Comparison of ENCODE assay signal across 16 cellular contexts in the genomic region with DNA sequence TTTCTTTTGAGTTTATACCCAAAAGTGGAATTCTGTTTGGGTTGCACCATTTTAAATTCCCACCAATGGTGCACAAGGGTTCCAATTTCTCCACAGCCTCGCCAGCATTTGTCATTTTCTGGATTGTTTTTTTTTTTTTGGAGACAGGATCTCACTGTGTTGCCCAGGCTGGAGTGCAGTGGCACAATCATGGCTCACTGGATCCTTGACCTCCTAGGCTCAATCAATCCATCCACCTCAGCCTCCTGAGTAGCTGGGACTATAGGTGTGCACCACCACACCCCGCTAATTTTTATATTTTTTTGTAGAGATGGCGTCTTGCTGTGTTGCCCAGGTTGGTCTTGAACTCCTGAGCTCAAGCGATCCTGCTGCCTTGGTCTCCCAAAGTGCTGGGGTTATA. TPM values are rescaled to one million over a fixed set of nuclear protein-coding genes. Genes with fewer than 3 reads are reported as not detected.
DNase-seq lines count a peak whose midpoint lies in the region; ATAC-seq, FAIRE-seq and TF ChIP-seq lines count a peak whose summit lies in the region.
"Had no signal": no experiment of that assay in that cellular context is flagged by ENCODE, and none has a peak within 500 bp of the region (broad histone marks: within the 10 kb centered on the region; RNA-seq: fewer than 3 reads in every experiment).

No MANE protein-coding gene starts in this region.

- in situ Hi-C loops in K562 (cut with MboI): no loop called here
- in situ Hi-C loops in gastrocnemius medialis (cut with MboI; ENCODE audit: low sequenced_read_pairs in 4 of 4): loop anchor here in 1 of 4 donors (10.0 kb wide), 1 partner anchor 91 kb away; no protein-coding TSS in a partner anchor

- FAIRE-seq in K562 (lab: Jason Lieb, UNC): no peak
- FAIRE-seq in frontal cortex (lab: Jason Lieb, UNC): no peak
- FAIRE-seq: D721Med, HTR-8/SVneo had no signal

- ATAC-seq in K562: no peak
- no peak for ATAC-seq in gastrocnemius medialis
- ATAC-seq: GM23338 had no signal

- H3K36me3 ChIP-seq in BLaER1 treated with 17β-estradiol and CSF1 and Interleukin-3, amounts not matched to agents 10 nM and 100 nM: peaks cover 0 to 25% (median 13%) of the 10 kb centered on the region in 11 experiments; a peak in 13 of 22 replicates
- H3K36me3 ChIP-seq in Karpas-422 (ENCODE audit: insufficient read depth, low read length) (peaks cover 7% of the 10 kb centered on the region; the same call in 1 of the 2 replicates), K562 (ENCODE audit: control insufficient read depth, insufficient read depth, low read length) (peaks cover 14% of the 10 kb centered on the region; the same call in 2 of the 3 replicates), gastrocnemius medialis (no peaks in the 10 kb centered on the region)
- H3K36me3 ChIP-seq in effector memory CD4-positive, alpha-beta T cell (ENCODE audit: control insufficient read depth, insufficient read depth, low read length): peaks cover 6% of the 10 kb centered on the region

- peaks cover 69 to 100% (median 94%) of the 10 kb centered on the region in 11 experiments; a peak in 21 of 22 replicates for H4K20me1 ChIP-seq in BLaER1 treated with 17β-estradiol and CSF1 and Interleukin-3, amounts not matched to agents 10 nM and 100 nM
- H4K20me1 ChIP-seq in Karpas-422 (ENCODE audit: insufficient read depth, low read depth, low read length) (no peaks in the 10 kb centered on the region), K562 (replicated peaks; ENCODE audit: control insufficient read depth, insufficient read depth, low read length) (peaks cover 16% of the 10 kb centered on the region)

- CTCF ChIA-PET in K562 (lab: Yijun Ruan, JAX; ENCODE audit: low intra/inter-chr PET ratio): no interaction called here

- no peak for TF ChIP-seq EP300 in K562 (IDR thresholded peaks at IDR 0.05; ENCODE audit: low read length)

- no peak for TF ChIP-seq CTCF in K562 (IDR thresholded peaks at IDR 0.05 in 2 of 3, conservative IDR thresholded peaks at IDR 0.05 in 1 of 3; ENCODE audit: insufficient read depth in 2 of 3, low read depth in 1 of 3, low read length in 3 of 3)
- TF ChIP-seq CTCF in gastrocnemius medialis (IDR thresholded peaks at IDR 0.05 in 4 of 5, conservative IDR thresholded peaks at IDR 0.05 in 1 of 5): no peak

- TF ChIP-seq RAD21 in K562 (CRISPR knock-in tag; conservative IDR thresholded peaks at IDR 0.05 in 1 of 2, IDR thresholded peaks at IDR 0.05 in 1 of 2): no peak

- no peak for TF ChIP-seq POLR2A in K562 (conservative IDR thresholded peaks at IDR 0.05)
- TF ChIP-seq POLR2A in gastrocnemius medialis (IDR thresholded peaks at IDR 0.05): no peak

- H3K27me3 ChIP-seq in BLaER1 treated with 17β-estradiol and CSF1 and Interleukin-3, amounts not matched to agents 10 nM and 100 nM: no peaks in the 10 kb centered on the region
- no peaks in the 10 kb centered on the region for H3K27me3 ChIP-seq in Karpas-422 (ENCODE audit: low read length)
- H3K27me3 ChIP-seq in K562 (ENCODE audit: control insufficient read depth in 2 of 2, insufficient read depth in 2 of 2, low read length in 2 of 2): no peaks in the 10 kb centered on the region
- H3K27me3 ChIP-seq in gastrocnemius medialis: no peaks in the 10 kb centered on the region
- no peaks in the 10 kb centered on the region for H3K27me3 ChIP-seq in effector memory CD4-positive, alpha-beta T cell (replicated peaks; ENCODE audit: control insufficient read depth, insufficient read depth, low read length, poor library complexity, severe bottlenecking)

- no peak for DNase-seq in Karpas-422
- no peak for DNase-seq in K562 (ENCODE audit: extremely low read depth in 1 of 4, low spot score in 3 of 4)
- DNase-seq in gastrocnemius medialis: no peak
- DNase-seq in effector memory CD4-positive, alpha-beta T cell: no peak
- no peak for DNase-seq in HUDEP-2 (lab: John Stamatoyannopoulos, UW; ENCODE audit: unreplicated experiment in 76 of 76)
- no peak for DNase-seq in frontal cortex (ENCODE audit: low spot score in 2 of 2)
- DNase-seq: ACHN; CD4-positive, alpha-beta memory T cell; DMS153; H7; KBM-7 had no signal

- H3K9me2 ChIP-seq in Karpas-422 (replicated peaks; ENCODE audit: insufficient read depth, low read length): no peaks in the 10 kb centered on the region

- POLR2A ChIA-PET in K562 (lab: Yijun Ruan, JAX): no interaction called here

- peaks cover 66 to 100% (median 98%) of the 10 kb centered on the region in 10 experiments for H3K4me1 ChIP-seq in BLaER1 treated with 17β-estradiol and CSF1 and Interleukin-3, amounts not matched to agents 10 nM and 100 nM
- H3K4me1 ChIP-seq in Karpas-422 (ENCODE audit: low read length): peaks cover 97% of the 10 kb centered on the region
- H3K4me1 ChIP-seq in K562 (replicated peaks in 1 of 2; ENCODE audit: control insufficient read depth in 2 of 2, insufficient read depth in 2 of 2, low read length in 2 of 2): peaks cover 30 to 46% of the 10 kb centered on the region in 2 experiments
- H3K4me1 ChIP-seq in gastrocnemius medialis: peaks cover 87 to 90% of the 10 kb centered on the region in 2 donors
- H3K4me1 ChIP-seq in effector memory CD4-positive, alpha-beta T cell (ENCODE audit: control insufficient read depth, insufficient read depth, low read length, poor library complexity, severe bottlenecking): no peaks in the 10 kb centered on the region

- H3K79me2 ChIP-seq in Karpas-422 (ENCODE audit: low read length) (peaks cover 52% of the 10 kb centered on the region), K562 (ENCODE audit: control insufficient read depth, insufficient read depth, low read length) (peaks cover 96% of the 10 kb centered on the region)

- H3K4me3 ChIP-seq in BLaER1 treated with 17β-estradiol and CSF1 and Interleukin-3, amounts not matched to agents 10 nM and 100 nM: no peak overlapping the region
- H3K4me3 ChIP-seq in Karpas-422 (ENCODE audit: low read length): no peak overlapping the region
- no peak overlapping the region for H3K4me3 ChIP-seq in K562
- H3K4me3 ChIP-seq in gastrocnemius medialis: no peak overlapping the region
- H3K4me3 ChIP-seq in effector memory CD4-positive, alpha-beta T cell (ENCODE audit: insufficient read depth, low read depth, low read length, poor library complexity, severe bottlenecking): no peak overlapping the region
- H3K4me3 ChIP-seq: GM23338 had no signal

- no TSS peak for BruUV-seq in K562 (replicated peaks; lab: Mats Ljungman, UMichigan)

- no peak overlapping the region for H3K9ac ChIP-seq in BLaER1 treated with 17β-estradiol and CSF1 and Interleukin-3, amounts not matched to agents 10 nM and 100 nM
- H3K9ac ChIP-seq in Karpas-422 (ENCODE audit: low read length) (peak overlapping the region; percentile 85), K562 (ENCODE audit: insufficient read depth in 1 of 2, low read depth in 2 of 2, low read length in 2 of 2) (no peak overlapping the region)

- 0 out of 22 replicates have a peak overlapping the region, but pooled peaks of 1 of the 11 experiments have one; percentile 0 for H3K27ac ChIP-seq in BLaER1 treated with 17β-estradiol and CSF1 and Interleukin-3, amounts not matched to agents 10 nM and 100 nM
- H3K27ac ChIP-seq in Karpas-422 (ENCODE audit: low read length) (peak overlapping the region; percentile 100), K562 (ENCODE audit: extremely low read depth, low read depth, low read length) (no peak overlapping the region), gastrocnemius medialis (peak overlapping the region; percentile 84 to 93 (median 91))
- no peak overlapping the region for H3K27ac ChIP-seq in effector memory CD4-positive, alpha-beta T cell (ENCODE audit: insufficient read depth, low read length, poor library complexity, severe bottlenecking)
- H3K27ac ChIP-seq: C4-2B had no signal

- WGBS in K562 (ENCODE audit: insufficient coverage, low coverage, missing lambda C conversion rate): 90% methylated on average over 4 of the region's 4 CpGs

- H3K4me2 ChIP-seq in BLaER1 treated with 17β-estradiol and CSF1 and Interleukin-3, amounts not matched to agents 10 nM and 100 nM: peak overlapping the region in 9 of 11 experiments; percentile 53 to 99 (median 73); a peak in 19 of 22 replicates
- H3K4me2 ChIP-seq in Karpas-422 (ENCODE audit: low read depth, low read length, poor library complexity, severe bottlenecking): peak overlapping the region; percentile 71
- no peak overlapping the region for H3K4me2 ChIP-seq in K562 (ENCODE audit: insufficient read depth, low read length)
- H3K4me2 ChIP-seq: GM23338 had no signal

- H3K9me1 ChIP-seq in K562 (ENCODE audit: control insufficient read depth, insufficient read depth, low read length): no peaks in the 10 kb centered on the region

- intact Hi-C loops in K562 (cut with micrococcal nuclease): no loop called here
- intact Hi-C loops in gastrocnemius medialis (cut with DNase I; ENCODE audit: low total_unique reads): no loop called here

- H2AFZ ChIP-seq in Karpas-422 (ENCODE audit: low read length) (no peak overlapping the region), K562 (ENCODE audit: low read depth, low read length) (no peak overlapping the region)
- H2AFZ ChIP-seq: GM23338 had no signal

- H3K9me3 ChIP-seq in BLaER1 treated with 17β-estradiol and CSF1 and Interleukin-3, amounts not matched to agents 10 nM and 100 nM (replicated peaks in 1 of 11): no peaks in the 10 kb centered on the region
- H3K9me3 ChIP-seq in Karpas-422 (ENCODE audit: low read length) (no peaks in the 10 kb centered on the region), K562 (replicated peaks; ENCODE audit: control insufficient read depth, insufficient read depth, low read depth, low read length) (no peaks in the 10 kb centered on the region), gastrocnemius medialis (no peaks in the 10 kb centered on the region)
- no peaks in the 10 kb centered on the region for H3K9me3 ChIP-seq in effector memory CD4-positive, alpha-beta T cell (ENCODE audit: control insufficient read depth, low read length)

RNA-seq across cellular contexts. Expression of gene CUX1, which starts 46.6 kb away (rescaled TPM):
- 92.4 and 109 TPM in 2 replicates for total RNA-seq in Karpas-422 (2014; rRNA removed; shearing (Covaris generic); ENCODE audit: low replicate concordance)
- 271 and 342 TPM in 2 replicates for total RNA-seq in K562 (2011; cell fraction: chromatin; rRNA removed; ENCODE audit: low replicate concordance)
- 121 and 144 TPM in 2 replicates for total RNA-seq in K562 (2011; cell fraction: nucleolus; rRNA removed)
- 169 and 178 TPM in 2 replicates for total RNA-seq in K562 (2011; cell fraction: nucleoplasm; rRNA removed)
- total RNA-seq in K562 (2014; rRNA removed): 25.2 and 34.2 TPM in 2 replicates
- 33.0 and 41.3 TPM in 2 replicates for total RNA-seq in K562 (2014; rRNA removed; fragmentation: Illumina TruSeq; extraction: Trizol)
- 25.2 and 26.2 TPM in 2 replicates for total RNA-seq in K562 (2015; rRNA removed; fragmentation: Illumina TruSeq; extraction: Trizol)
- 52.9 and 55.3 TPM in 2 replicates for total RNA-seq in K562 (2021)
- polyA plus RNA-seq in K562 (2011; rRNA removed): 9.6 and 13.0 TPM in 2 replicates
- polyA plus RNA-seq in K562 (2011; cell fraction: cytosol; rRNA removed): 9.5 and 20.1 TPM in 2 replicates
- polyA plus RNA-seq in K562 (2011; cell fraction: nucleus; rRNA removed): 8.9 and 14.8 TPM in 2 replicates
- 27.5 and 61.2 TPM in 2 replicates for polyA plus RNA-seq in K562 (2012)
- polyA plus RNA-seq in K562 (2014; fragmentation: Illumina TruSeq; extraction: Trizol): 31.9 and 32.2 TPM in 2 replicates
- polyA plus RNA-seq in K562 (2014; fragmentation: Nextera tagmentation; extraction: Ambion mirVana): 1 to 10 TPM; 3.6 to 6.7 TPM
- 21.4 and 24.7 TPM in 2 replicates for polyA plus RNA-seq in K562 (2014; rRNA removed)
- polyA minus RNA-seq in K562 (2011; rRNA and poly(A)+ RNA removed): 33.4 and 37.2 TPM in 2 replicates
- 13.4 and 20.4 TPM in 2 replicates for polyA minus RNA-seq in K562 (2011; cell fraction: cytosol; rRNA and poly(A)+ RNA removed)
- polyA minus RNA-seq in K562 (2011; cell fraction: nucleus; rRNA and poly(A)+ RNA removed): 30.6 and 60.0 TPM in 2 replicates
- 10 to 100 TPM; 44.1 to 57.9 (median 54.9) TPM for total RNA-seq in gastrocnemius medialis
- 23.6 TPM for total RNA-seq in frontal cortex

Comparison
In these comparisons a context has a peak if more than half of its experiments do, and no peak if none do; other contexts are left out.
1. H3K27ac ChIP-seq: peak in Karpas-422 (single experiment) and gastrocnemius medialis (4 of 4); none in K562 (single experiment) and effector memory CD4-positive, alpha-beta T cell (single experiment).